Comparison of ENCODE assay signal across 14 cellular contexts in genomic region chr11:65538915-65539374, GRCh38. TPM values are rescaled to one million over a fixed set of nuclear protein-coding genes. Genes with fewer than 3 reads are reported as not detected.
A peak's percentile ranks its signal among the peaks of the same experiment; 100 is the strongest.
DNase-seq lines count a peak whose midpoint lies in the region; ATAC-seq and TF ChIP-seq lines count a peak whose summit lies in the region.
"Had no signal": no experiment of that assay in that cellular context is flagged by ENCODE, and none has a peak within 500 bp of the region (broad histone marks: within the 10 kb centered on the region; RNA-seq: fewer than 3 reads in every experiment).

No MANE protein-coding gene starts in this region.

- peak overlapping the region; percentile 100 for H3K4me2 ChIP-seq in BLaER1

- WGBS in esophagus muscularis mucosa = 84% methylated on average over 45 of the region's 56 CpGs

- no peaks in the 10 kb centered on the region for H3K9me3 Mint-ChIP-seq in nephron progenitor cell

- intact Hi-C loops in esophagus muscularis mucosa (cut with DNase I) (no loop called here), left colon (cut with DNase I, micrococcal nuclease) (no loop called here)

- H3K27ac ChIP-seq in BLaER1 = no peak overlapping the region
- H3K27ac ChIP-seq in esophagus muscularis mucosa (replicated peaks in 1 of 4) = peak overlapping the region; percentile 86 to 94 (median 88)

- no peak for TF ChIP-seq POLR2A in esophagus muscularis mucosa (IDR thresholded peaks at IDR 0.05; ENCODE audit: low read depth)

- no peak overlapping the region for H3K4me3 Mint-ChIP-seq in nephron progenitor cell

- H3K36me3 ChIP-seq in BLaER1 (peaks cover 47% of the 10 kb centered on the region), esophagus muscularis mucosa (peaks cover 17 to 72% (median 62%) of the 10 kb centered on the region in 4 donors)

- H3K4me1 ChIP-seq in BLaER1 (peaks cover 62% of the 10 kb centered on the region), esophagus muscularis mucosa (peaks cover 23 to 36% (median 32%) of the 10 kb centered on the region in 4 donors)

- DNase-seq in NCI-H748 (lab: John Stamatoyannopoulos, UW; ENCODE audit: unreplicated experiment) (peak; percentile 85), esophagus muscularis mucosa (ENCODE audit: extremely low spot score) (no peak), nephron progenitor cell (peak; percentile 63), left colon (no peak), NCI-H82 treated with DMSO at 0.1 percent for 48 hours (lab: John Stamatoyannopoulos, UW; ENCODE audit: unreplicated experiment) (no peak)
- DNase-seq: ACHN; activated CD4-positive, alpha-beta T cell treated with anti-CD3 and anti-CD28 coated beads for 48 hours; activated T-cell treated with anti-CD3 and anti-CD28 coated beads, Interleukin-2, amount 50 U/mL, for 48 hours; amniotic stem cell; NCI-H510A had no signal

- no peak for TF ChIP-seq EP300 in esophagus muscularis mucosa (IDR thresholded peaks at IDR 0.05)

- H4K20me1 ChIP-seq in BLaER1 = peaks cover 40% of the 10 kb centered on the region

- no peak for TF ChIP-seq CTCF in esophagus muscularis mucosa (IDR thresholded peaks at IDR 0.05)
- no peak for TF ChIP-seq CTCF in nephron progenitor cell (IDR thresholded peaks at IDR 0.05)

- H3K9me3 ChIP-seq in BLaER1 (no peaks in the 10 kb centered on the region), esophagus muscularis mucosa (no peaks in the 10 kb centered on the region)
- H3K9me3 ChIP-seq: thoracic aorta had no signal

- H3K4me3 ChIP-seq in BLaER1 = no peak overlapping the region
- no peak overlapping the region for H3K4me3 ChIP-seq in esophagus muscularis mucosa

- H3K4me1 Mint-ChIP-seq in nephron progenitor cell = peaks cover 24% of the 10 kb centered on the region

- no peak overlapping the region for H3K27ac Mint-ChIP-seq in nephron progenitor cell

- H3K27me3 ChIP-seq in BLaER1 = no peaks in the 10 kb centered on the region
- H3K27me3 ChIP-seq in esophagus muscularis mucosa = no peaks in the 10 kb centered on the region

- peaks cover 51% of the 10 kb centered on the region for H3K27me3 Mint-ChIP-seq in nephron progenitor cell (ENCODE audit: low read depth, poor library complexity)

- H3K36me3 Mint-ChIP-seq in nephron progenitor cell (ENCODE audit: low read depth) = peaks cover 33% of the 10 kb centered on the region

- ATAC-seq in left colon (no peak), HG03442 (IDR thresholded peaks at IDR 0.05; ENCODE audit: unreplicated experiment) (no peak), GM21447 (IDR thresholded peaks at IDR 0.05; ENCODE audit: unreplicated experiment) (no peak)

- no peak overlapping the region for H3K9ac ChIP-seq in BLaER1

RNA-seq across cellular contexts. Expression of gene SCYL1, which starts 14.1 kb away (rescaled TPM):
- total RNA-seq in esophagus muscularis mucosa (100 to 1,000 TPM in 2 of 4 donors, 10 to 100 TPM in 2; 74.3 to 115 (median 104) TPM), left colon (10 to 100 TPM; 58.4 to 70.8 TPM)

RNA-seq across cellular contexts. Expression of gene LTBP3, which starts 19.2 kb away (rescaled TPM):
- total RNA-seq in esophagus muscularis mucosa = 100 to 1,000 TPM; 107 to 208 (median 137) TPM
- 10 to 100 TPM; 24.9 to 42.9 TPM for total RNA-seq in left colon

RNA-seq across cellular contexts. Expression of gene ZNRD2, which starts 31.3 kb away (rescaled TPM):
- total RNA-seq in esophagus muscularis mucosa (10 to 100 TPM; 43.6 to 77.3 (median 63.3) TPM), left colon (10 to 100 TPM; 15.4 to 18.5 TPM)

RNA-seq across cellular contexts. Expression of gene FAM89B, which starts 33.4 kb away (rescaled TPM):
- total RNA-seq in esophagus muscularis mucosa (10 to 100 TPM; 47.9 to 90.4 (median 75.0) TPM), left colon (10 to 100 TPM; 24.4 to 33.8 TPM)

RNA-seq across cellular contexts. Expression of gene EHBP1L1, which starts 36.9 kb away (rescaled TPM):
- 100 to 1,000 TPM; 186 to 472 (median 293) TPM for total RNA-seq in esophagus muscularis mucosa
- 10 to 100 TPM; 78.7 to 89.7 TPM for total RNA-seq in left colon

Comparison
In these comparisons a context has a peak if more than half of its experiments do, and no peak if none do; other contexts are left out.
1. DNase-seq: peak in NCI-H748 (single experiment) and nephron progenitor cell (single experiment); none in esophagus muscularis mucosa (single experiment), left colon (0 of 2) and NCI-H82 treated with DMSO at 0.1 percent for 48 hours (single experiment).